ENCODE assay signal across 8 cellular contexts in the genomic region with DNA sequence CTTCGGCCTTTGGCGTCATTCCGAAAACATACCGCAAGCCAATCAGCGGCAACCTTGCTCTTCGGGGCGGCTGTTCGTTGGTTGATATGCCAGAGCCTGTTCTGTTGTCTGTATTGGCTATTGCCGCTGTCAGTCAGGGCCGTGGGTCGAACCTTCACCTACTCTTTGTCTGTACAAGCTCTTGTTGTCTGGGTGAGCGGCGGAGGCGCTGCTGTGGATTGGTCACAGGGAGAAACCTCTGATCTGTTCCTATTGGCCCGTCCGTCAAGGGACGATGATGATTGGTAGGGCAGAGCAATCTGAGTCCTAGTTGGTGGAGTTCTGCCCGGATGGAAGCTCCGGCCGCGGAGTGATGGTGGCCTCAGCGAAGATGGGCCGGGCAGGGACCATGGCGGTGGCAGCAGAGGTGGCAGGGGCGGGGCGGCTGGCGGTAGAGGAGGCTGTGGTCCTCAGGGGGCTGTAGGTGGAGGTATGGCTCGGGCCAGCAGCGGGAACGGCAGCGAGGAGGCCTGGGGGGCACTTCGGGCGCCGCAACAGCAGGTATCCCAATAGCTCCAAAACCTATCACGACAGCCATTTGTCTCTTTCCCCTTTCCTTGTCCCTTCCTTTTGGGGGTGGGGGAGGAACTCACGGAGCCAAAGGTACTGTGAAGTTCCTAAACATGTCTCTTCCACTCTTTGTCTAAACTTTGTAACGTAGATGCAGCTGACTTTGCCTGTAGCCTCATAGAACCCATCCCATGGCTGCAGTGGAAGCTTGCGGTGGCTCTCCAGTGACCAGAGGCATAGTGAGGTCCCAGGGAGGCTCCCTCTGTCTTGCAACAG. TPM values are rescaled to one million over a fixed set of nuclear protein-coding genes. Genes with fewer than 3 reads are reported as not detected.
DNase-seq lines count a peak whose midpoint lies in the region; ATAC-seq and TF ChIP-seq lines count a peak whose summit lies in the region.

A gene (plus strand): TSS at position 307 of the 825 bp plus-strand sequence. CDS start 165 bp downstream, at position 472.

- ATAC-seq in HG02938 (IDR thresholded peaks at IDR 0.05; ENCODE audit: unreplicated experiment) = peak; percentile 84

- intact Hi-C loops in left ventricle myocardium inferior (cut with micrococcal nuclease) = no loop called here

- peaks cover 21% of the 10 kb centered on the region for H3K36me3 ChIP-seq in left ventricle myocardium inferior

- peaks cover 45% of the 10 kb centered on the region for H3K4me1 ChIP-seq in left ventricle myocardium inferior

- peaks cover 1% of the 10 kb centered on the region for H3K36me3 Mint-ChIP-seq in progenitor cell of endocrine pancreas (ENCODE audit: insufficient read depth)

- no peaks in the 10 kb centered on the region for H3K27me3 ChIP-seq in left ventricle myocardium inferior (ENCODE audit: low read depth)

- no peak for TF ChIP-seq CTCF in GM13977 (IDR thresholded peaks at IDR 0.05; ENCODE audit: extremely low read depth, insufficient read depth, missing control alignments)
- TF ChIP-seq CTCF in left ventricle myocardium inferior (IDR thresholded peaks at IDR 0.05; ENCODE audit: borderline replicate concordance) = no peak
- TF ChIP-seq CTCF in progenitor cell of endocrine pancreas (IDR thresholded peaks at IDR 0.05; ENCODE audit: unreplicated experiment) = no peak

- H3K27ac ChIP-seq in angular gyrus (ENCODE audit: low read depth, low read length) (peak within 1 kb of the TSS; percentile 93), left ventricle myocardium inferior (replicated peaks) (peak within 1 kb of the TSS; percentile 98)

- DNase-seq in GM13977 (ENCODE audit: low spot score) (peak; percentile 97), NCI-H187 (lab: John Stamatoyannopoulos, UW) (peak; percentile 93), T-helper 2 cell (peak; percentile 90 to 100 (median 98)), left ventricle myocardium inferior (peak; percentile 100), progenitor cell of endocrine pancreas (ENCODE audit: low spot score, unreplicated experiment) (peak; percentile 98), ureter (ENCODE audit: low spot score) (peak; percentile 100)

- in situ Hi-C loops in GM13977 (cut with MboI; ENCODE audit: low pct_unique_long_range_greater_than_20kb, low sequenced_read_pairs, unreplicated experiment) = no loop called here

- no peaks in the 10 kb centered on the region for H3K9me3 Mint-ChIP-seq in progenitor cell of endocrine pancreas (ENCODE audit: low read depth)

- peak within 1 kb of the TSS; percentile 89 for H3K4me3 Mint-ChIP-seq in progenitor cell of endocrine pancreas (ENCODE audit: low read depth)

- H3K27me3 Mint-ChIP-seq in progenitor cell of endocrine pancreas = no peaks in the 10 kb centered on the region

- peaks cover 36% of the 10 kb centered on the region for H3K4me1 Mint-ChIP-seq in progenitor cell of endocrine pancreas (ENCODE audit: low read depth)

- no peaks in the 10 kb centered on the region for H3K9me3 ChIP-seq in left ventricle myocardium inferior (replicated peaks)

- H3K27ac Mint-ChIP-seq in progenitor cell of endocrine pancreas = peak within 1 kb of the TSS; percentile 99

- peak within 1 kb of the TSS; percentile 87 for H3K4me3 ChIP-seq in left ventricle myocardium inferior

RNA-seq across cellular contexts. Expression of the gene that starts here (rescaled TPM):
- total RNA-seq in left ventricle myocardium inferior (46.1 TPM), progenitor cell of endocrine pancreas (127 and 140 TPM in 2 replicates), ureter (100 TPM)

Comparison
In these comparisons a context has a peak if more than half of its experiments do, and no peak if none do; other contexts are left out.
1. Peak in every context shown above with its lines: DNase-seq, ATAC-seq, H3K4me3 ChIP-seq and H3K27ac ChIP-seq.